In genomic region chr9:136361757-136362449, GRCh38 we compare ENCODE assay signal across 1 cellular context.
TF ChIP-seq lines count a peak whose summit lies in the region.

No MANE protein-coding gene starts in this region.

TF ChIP-seq in IMR-90, 13 proteins besides CTCF, POLR2A, EP300 and RAD21:
- TF ChIP-seq CEBPB (IDR thresholded peaks at IDR 0.05; ENCODE audit: low read depth, low read length) (no peak), ELK1 (IDR thresholded peaks at IDR 0.05; ENCODE audit: borderline replicate concordance, low read depth, low read length) (no peak), MXI1 (IDR thresholded peaks at IDR 0.05; ENCODE audit: borderline replicate concordance, low read depth, low read length) (no peak), BHLHE40 (IDR thresholded peaks at IDR 0.05; ENCODE audit: low read depth, low read length) (no peak), SMC3 (IDR thresholded peaks at IDR 0.05; ENCODE audit: low read depth, low read length) (no peak), RFX5 (IDR thresholded peaks at IDR 0.05; ENCODE audit: low read depth, low read length) (no peak), CHD1 (IDR thresholded peaks at IDR 0.05; ENCODE audit: low read depth, low read length) (no peak), MAFK (IDR thresholded peaks at IDR 0.05; ENCODE audit: low read depth, low read length) (no peak)
TF ChIP-seq in IMR-90: peak in this region for 0.
